In the genomic region with DNA sequence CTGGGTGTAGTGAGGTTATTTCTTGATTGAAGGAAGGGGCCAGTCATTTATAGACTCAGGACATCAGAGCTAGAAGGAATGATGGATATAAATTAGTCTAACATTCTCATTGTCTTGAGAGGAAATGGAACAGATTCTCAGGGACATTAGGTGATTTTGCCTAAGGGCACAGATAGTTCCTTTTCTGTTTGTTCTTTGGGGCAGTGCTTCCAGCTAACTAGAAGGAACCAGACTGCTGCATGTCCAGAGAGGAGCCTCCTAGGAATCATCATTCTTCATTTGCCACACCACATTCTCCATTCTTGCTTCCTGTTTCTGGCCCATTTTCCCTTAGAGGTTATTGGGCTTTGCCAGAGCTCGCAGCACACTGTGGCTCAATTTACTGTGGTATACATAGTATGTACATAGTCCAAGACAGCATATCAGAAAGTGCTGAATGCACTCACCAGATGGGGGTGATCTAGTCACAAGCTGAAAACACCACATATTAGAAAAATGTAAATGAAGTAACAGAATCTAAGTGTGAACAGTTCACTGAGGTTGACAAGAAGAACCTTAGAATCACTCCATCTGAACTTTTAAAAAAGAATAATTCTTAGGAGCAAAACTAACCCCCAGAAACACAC, we compare ENCODE assay signal across 29 cellular contexts.
DNase-seq lines count a peak whose midpoint lies in the region; ATAC-seq and TF ChIP-seq lines count a peak whose summit lies in the region.
"Had no signal": no experiment of that assay in that cellular context is flagged by ENCODE, and none has a peak within 500 bp of the region (broad histone marks: within the 10 kb centered on the region; RNA-seq: fewer than 3 reads in every experiment).

No MANE protein-coding gene starts in this region.

- H3K9me3 ChIP-seq in Panc1 (ENCODE audit: control insufficient read depth, insufficient read depth, low read depth, low read length), result no peaks in the 10 kb centered on the region
- H3K9me3 ChIP-seq: SJCRH30, transverse colon had no signal

- H3K4me1 ChIP-seq in Panc1 (ENCODE audit: control insufficient read depth, insufficient read depth, low read length), result no peaks in the 10 kb centered on the region; the same call in 1 of the 2 replicates

- CTCF ChIA-PET in Panc1 (lab: Charles Lee), result no interaction called here

- no TSS peak for BruUV-seq in Panc1 (replicated peaks; lab: Mats Ljungman, UMichigan)

- DNase-seq in Panc1 (ENCODE audit: low read depth, low spot score), result no peak
- no peak for DNase-seq in fibroblast of the aortic adventitia (ENCODE audit: low read depth)
- DNase-seq in omental fat pad (ENCODE audit: low spot score), result no peak
- no peak for DNase-seq in NCI-H1694 treated with DMSO at 0.1 percent for 48 hours (lab: John Stamatoyannopoulos, UW)
- DNase-seq: activated B cell treated with CpG ODN at 0.5 μM for 24 hours; activated CD4-positive, alpha-beta T cell treated with anti-CD3 and anti-CD28 coated beads, Interleukin-2, amount 10 ng/mL, durations not matched to agents 7 days and 5 days; activated effector memory CD4-positive, alpha-beta T cell treated with Interleukin-2 at 50 U/mL for 16 hours; activated naive CD8-positive, alpha-beta T cell treated with anti-CD3 and anti-CD28 coated beads for 36 hours; activated T-cell treated with anti-CD3 and anti-CD28 coated beads, Interleukin-2, amount 50 U/mL, for 1 hour; anterior cingulate cortex; DND-41; effector memory CD4-positive, alpha-beta T cell; erythroblast; foreskin melanocyte; GF-D8; kidney glomerular epithelial cell; NCI-H1092; NCI-H1694; SJCRH30; stimulated activated CD4-positive, alpha-beta T cell treated with anti-CD3 and anti-CD28 coated beads, Interleukin-15, amount 100 ng/mL, for 24 hours; stimulated activated CD4-positive, alpha-beta T cell treated with anti-CD3 and anti-CD28 coated beads, Interleukin-4, amount 100 ng/mL, for 4 hours; transverse colon had no signal

- H3K27ac ChIP-seq in Panc1 (ENCODE audit: low read length), result no peak overlapping the region
- H3K27ac ChIP-seq: coronary artery, SJCRH30, transverse colon had no signal

- H3K27me3 ChIP-seq in Panc1 (ENCODE audit: control insufficient read depth, insufficient read depth, low read length), result peaks cover 4% of the 10 kb centered on the region
- H3K27me3 ChIP-seq: SJCRH30, transverse colon had no signal

- ATAC-seq in Panc1 (no peak), omental fat pad (ENCODE audit: low FRiP score) (peak; percentile 15), GM18909 (IDR thresholded peaks at IDR 0.05; ENCODE audit: poor library complexity, unreplicated experiment) (no peak), HG02588 (IDR thresholded peaks at IDR 0.05; ENCODE audit: unreplicated experiment) (no peak)
- ATAC-seq: HCT116; natural killer cell treated with Interleukin-12 subunit alpha and Interleukin-12 subunit beta and Interleukin-15 and Interleukin-18, amount 100 ng/mL, for 72 hours had no signal

- POLR2A ChIA-PET in Panc1 (lab: Charles Lee), result interaction anchor here (0.6 kb wide), 1 partner anchor 391 kb away, joined by 4 read pairs; no protein-coding TSS in a partner anchor

- H3K4me3 ChIP-seq in Panc1 (ENCODE audit: low read depth in 2 of 2, low read length in 2 of 2) (no peak overlapping the region), fibroblast of the aortic adventitia (ENCODE audit: low read depth, low read length) (no peak overlapping the region)
- H3K4me3 ChIP-seq: coronary artery, lung, SJCRH30, transverse colon had no signal

- in situ Hi-C loops in Panc1 (cut with HindIII; ENCODE audit: low pct_unique_long_range_greater_than_20kb, low sequenced_read_pairs), result no loop called here

- H3K36me3 ChIP-seq in Panc1 (ENCODE audit: control insufficient read depth, insufficient read depth, low read length), result no peaks in the 10 kb centered on the region
- H3K36me3 ChIP-seq: SJCRH30, transverse colon had no signal

- intact Hi-C loops in Panc1 (cut with micrococcal nuclease; ENCODE audit: unreplicated experiment), result loop anchor here (5.0 kb wide), 1 partner anchor 1032 kb away; no protein-coding TSS in a partner anchor

- TF ChIP-seq CTCF in LNCAP (IDR thresholded peaks at IDR 0.05) (peak; percentile 20; the same call in 1 of the 2 replicates), Panc1 (IDR thresholded peaks at IDR 0.05) (0 out of 2 replicates have a peak, but pooled peaks have one; percentile 4), fibroblast of the aortic adventitia (IDR thresholded peaks at IDR 0.05; ENCODE audit: insufficient read depth, low read length) (peak; percentile 4), omental fat pad (IDR thresholded peaks at IDR 0.05) (no peak)

Comparison
In these comparisons a context has a peak if more than half of its experiments do, and no peak if none do; other contexts are left out.
1. CTCF ChIP-seq: peak in LNCAP (single experiment), Panc1 (single experiment) and fibroblast of the aortic adventitia (single experiment); none in omental fat pad (0 of 3).